ENCODE assay signal across 8 cellular contexts in the genomic region with DNA sequence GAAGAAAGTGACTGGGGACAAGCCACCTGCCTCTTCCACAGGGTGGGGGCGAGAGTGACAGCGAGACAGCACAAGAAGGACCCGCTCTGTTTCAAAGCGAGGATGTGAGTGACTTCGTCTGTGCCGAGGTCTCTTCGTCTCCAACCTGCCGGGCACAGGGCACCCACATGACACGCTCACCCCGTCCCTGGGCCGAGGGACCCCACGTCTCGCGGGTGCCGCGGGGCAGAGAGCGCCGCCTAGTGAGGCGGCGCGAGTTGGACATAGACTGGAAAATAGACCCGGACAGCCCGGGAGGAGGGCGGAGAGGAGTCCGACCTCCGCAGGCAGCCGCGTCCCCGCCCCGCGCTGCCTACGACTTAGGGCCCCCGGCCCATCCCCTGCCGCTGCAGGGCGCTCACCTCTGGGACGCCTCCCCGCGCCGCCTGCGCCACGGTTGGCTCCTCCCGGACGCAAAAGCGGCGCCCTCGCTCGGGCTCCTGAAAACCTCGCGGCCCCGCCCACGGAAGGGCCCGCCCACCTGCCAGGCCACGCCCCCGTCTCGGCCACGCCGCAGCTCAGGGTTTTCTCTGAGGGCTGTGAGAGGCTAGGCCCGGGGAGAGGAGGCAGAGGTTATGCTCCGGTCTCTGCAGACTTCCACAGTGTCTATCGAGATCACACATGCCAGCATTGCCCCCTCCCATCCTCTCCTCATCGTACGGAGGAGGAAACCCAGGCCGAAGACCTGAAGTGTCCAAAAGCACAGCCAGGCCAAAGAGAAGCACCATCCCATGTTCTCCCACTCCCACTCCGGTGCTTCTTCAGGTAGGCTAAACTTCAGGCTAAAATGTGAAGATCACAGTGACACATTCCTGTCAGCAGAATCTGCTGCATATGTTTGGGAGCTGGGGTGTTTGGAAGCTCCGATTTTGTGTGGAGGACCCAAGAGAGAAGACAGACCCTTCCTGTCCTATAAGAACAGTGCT. TPM values are rescaled to one million over a fixed set of nuclear protein-coding genes. Genes with fewer than 3 reads are reported as not detected.
DNase-seq lines count a peak whose midpoint lies in the region; ATAC-seq and TF ChIP-seq lines count a peak whose summit lies in the region.

TSS of gene TLR5 (minus strand) at position 454 of the 965 bp plus-strand sequence. CDS start 30,217 bp downstream, outside the sequence.

- H3K9me2 ChIP-seq in SU-DHL-6 (replicated peaks; ENCODE audit: insufficient read depth, low read length) = no peaks in the 10 kb centered on the region

- peak within 1 kb of the TSS; percentile 23; the same call in 1 of the 2 replicates for H3K9ac ChIP-seq in SU-DHL-6 (ENCODE audit: low read length)

- H3K36me3 ChIP-seq in SU-DHL-6 (ENCODE audit: low read length) (no peaks in the 10 kb centered on the region), left ventricle myocardium inferior (no peaks in the 10 kb centered on the region), urinary bladder (ENCODE audit: insufficient read depth) (no peaks in the 10 kb centered on the region)

- peak within 1 kb of the TSS; percentile 35 for H2AFZ ChIP-seq in SU-DHL-6 (ENCODE audit: low read depth, low read length, severe bottlenecking)

- no peak within 1 kb of the TSS for H3K27ac ChIP-seq in SU-DHL-6 (ENCODE audit: low read depth, low read length)
- peak within 1 kb of the TSS; percentile 42 for H3K27ac ChIP-seq in left ventricle myocardium inferior (replicated peaks)
- no peak within 1 kb of the TSS for H3K27ac ChIP-seq in urinary bladder (ENCODE audit: low read depth)

- peak within 1 kb of the TSS; percentile 44 for H3K4me2 ChIP-seq in SU-DHL-6 (ENCODE audit: low read depth, low read length, poor library complexity, severe bottlenecking)

- H3K9me3 Mint-ChIP-seq in HFFc6 (no peaks in the 10 kb centered on the region), progenitor cell of endocrine pancreas (ENCODE audit: low read depth) (peaks cover 13% of the 10 kb centered on the region)
- H3K9me3 Mint-ChIP-seq in activated naive CD8-positive, alpha-beta T cell treated with anti-CD3 and anti-CD28 coated beads, Interleukin-2, amount 10 ng/mL, durations not matched to agents 7 days and 5 days = peaks cover 6% of the 10 kb centered on the region

- peak; percentile 91 for ATAC-seq in activated naive CD8-positive, alpha-beta T cell treated with anti-CD3 and anti-CD28 coated beads, Interleukin-2, amount 10 ng/mL, durations not matched to agents 7 days and 5 days (ENCODE audit: low read depth)

- H3K4me1 Mint-ChIP-seq in HFFc6 (ENCODE audit: low read depth) (no peaks in the 10 kb centered on the region; the same call in 1 of the 2 replicates), progenitor cell of endocrine pancreas (ENCODE audit: low read depth) (peaks cover 20% of the 10 kb centered on the region)
- H3K4me1 Mint-ChIP-seq in activated naive CD8-positive, alpha-beta T cell treated with anti-CD3 and anti-CD28 coated beads, Interleukin-2, amount 10 ng/mL, durations not matched to agents 7 days and 5 days = peaks cover 7% of the 10 kb centered on the region

- intact Hi-C loops in left ventricle myocardium inferior (cut with micrococcal nuclease) = no loop called here

- CTCF ChIA-PET in GM10248 (lab: Yijun Ruan, JAX) = interaction anchor here (1.0 to 4.0 kb wide), 3 partner anchors 9 to 541 kb away, joined by 3 to 35 read pairs (median 3); no protein-coding TSS in a partner anchor

- H3K9me3 ChIP-seq in SU-DHL-6 (ENCODE audit: insufficient read depth, low read length) (no peaks in the 10 kb centered on the region), left ventricle myocardium inferior (replicated peaks) (peaks cover 14% of the 10 kb centered on the region)

- DNase-seq in GM10248 (ENCODE audit: extremely low spot score) (peak; percentile 87), HFFc6 (no peak), NAMALWA (ENCODE audit: low spot score) (peak; percentile 66), left ventricle myocardium inferior (peak; percentile 90), progenitor cell of endocrine pancreas (ENCODE audit: low spot score, unreplicated experiment) (peak; percentile 74)
- peak; percentile 94 for DNase-seq in activated naive CD8-positive, alpha-beta T cell treated with anti-CD3 and anti-CD28 coated beads, Interleukin-2, amount 10 ng/mL, durations not matched to agents 7 days and 5 days

- POLR2A ChIA-PET in GM10248 (lab: Yijun Ruan, JAX) = no interaction called here
- POLR2A ChIA-PET in activated naive CD8-positive, alpha-beta T cell treated with anti-CD3 and anti-CD28 coated beads, Interleukin-2, amount 10 ng/mL, durations not matched to agents 7 days and 5 days (lab: Charles Lee) = interaction anchor here (1.0 to 1.5 kb wide), 2 partner anchors 9 to 221 kb away, joined by 3 read pairs; partner anchors contain the start of gene SUSD4

- no peaks in the 10 kb centered on the region for H4K20me1 ChIP-seq in SU-DHL-6 (ENCODE audit: low read depth, low read length)

- 7% methylated on average over 65 of the region's 65 CpGs for WGBS in urinary bladder

- no peaks in the 10 kb centered on the region for H3K27me3 ChIP-seq in SU-DHL-6 (ENCODE audit: low read length)
- H3K27me3 ChIP-seq in left ventricle myocardium inferior (ENCODE audit: low read depth) = no peaks in the 10 kb centered on the region

- TF ChIP-seq CTCF in GM10248 (IDR thresholded peaks at IDR 0.05; ENCODE audit: control extremely low read depth, extremely low read depth, low read depth, missing control alignments) = peak; percentile 15
- peak; percentile 75 for TF ChIP-seq CTCF in HFFc6 (IDR thresholded peaks at IDR 0.05)
- TF ChIP-seq CTCF in SU-DHL-6 (IDR thresholded peaks at IDR 0.05; ENCODE audit: insufficient read depth, low read length, poor library complexity, severe bottlenecking) = peak; percentile 71
- peak; percentile 74 for TF ChIP-seq CTCF in left ventricle myocardium inferior (IDR thresholded peaks at IDR 0.05; ENCODE audit: borderline replicate concordance)
- peak; percentile 77 for TF ChIP-seq CTCF in progenitor cell of endocrine pancreas (IDR thresholded peaks at IDR 0.05; ENCODE audit: unreplicated experiment)

- H3K4me3 Mint-ChIP-seq in HFFc6 (peak within 1 kb of the TSS; percentile 64), progenitor cell of endocrine pancreas (ENCODE audit: low read depth) (peak within 1 kb of the TSS; percentile 64)
- H3K4me3 Mint-ChIP-seq in activated naive CD8-positive, alpha-beta T cell treated with anti-CD3 and anti-CD28 coated beads, Interleukin-2, amount 10 ng/mL, durations not matched to agents 7 days and 5 days = peak within 1 kb of the TSS; percentile 71

- peaks cover 30% of the 10 kb centered on the region for H3K4me1 ChIP-seq in left ventricle myocardium inferior
- no peaks in the 10 kb centered on the region for H3K4me1 ChIP-seq in urinary bladder (ENCODE audit: insufficient read depth)

- no peak within 1 kb of the TSS for H3K27ac Mint-ChIP-seq in HFFc6
- H3K27ac Mint-ChIP-seq in activated naive CD8-positive, alpha-beta T cell treated with anti-CD3 and anti-CD28 coated beads, Interleukin-2, amount 10 ng/mL, durations not matched to agents 7 days and 5 days = peak within 1 kb of the TSS; percentile 58
- H3K27ac Mint-ChIP-seq in progenitor cell of endocrine pancreas = peak within 1 kb of the TSS; percentile 88

- H3K79me2 ChIP-seq in SU-DHL-6 (ENCODE audit: insufficient read depth, low read length) = no peaks in the 10 kb centered on the region

- H3F3A ChIP-seq in SU-DHL-6 (ENCODE audit: insufficient read depth) = no peaks in the 10 kb centered on the region

- H3K36me3 Mint-ChIP-seq in HFFc6 (ENCODE audit: low read depth) = no peaks in the 10 kb centered on the region
- H3K36me3 Mint-ChIP-seq in activated naive CD8-positive, alpha-beta T cell treated with anti-CD3 and anti-CD28 coated beads, Interleukin-2, amount 10 ng/mL, durations not matched to agents 7 days and 5 days = no peaks in the 10 kb centered on the region
- peaks cover 2% of the 10 kb centered on the region for H3K36me3 Mint-ChIP-seq in progenitor cell of endocrine pancreas (ENCODE audit: insufficient read depth)

- H3K27me3 Mint-ChIP-seq in HFFc6 (ENCODE audit: insufficient read depth) = peaks cover 18% of the 10 kb centered on the region
- peaks cover 6% of the 10 kb centered on the region for H3K27me3 Mint-ChIP-seq in activated naive CD8-positive, alpha-beta T cell treated with anti-CD3 and anti-CD28 coated beads, Interleukin-2, amount 10 ng/mL, durations not matched to agents 7 days and 5 days
- peaks cover 14% of the 10 kb centered on the region for H3K27me3 Mint-ChIP-seq in progenitor cell of endocrine pancreas

- H3K4me3 ChIP-seq in SU-DHL-6 (ENCODE audit: insufficient read depth, low read length, poor library complexity, severe bottlenecking) (peak within 1 kb of the TSS; percentile 45), left ventricle myocardium inferior (peak within 1 kb of the TSS; percentile 74), urinary bladder (ENCODE audit: low read depth, low read length) (peak within 1 kb of the TSS; percentile 50)

RNA-seq across cellular contexts. Expression of gene TLR5, which starts in this region (rescaled TPM):
- total RNA-seq in HFFc6 (2021; fragmentation: NEBNext Ultra II Directional; extraction: Animal tissue kit (Norgen Biotek cat#: 25700)) = under 1 TPM in 1 of 6 experiments, not detected in 5; 0.16 TPM
- 1 to 10 TPM in 1 of 2 experiments, under 1 TPM in 1; 0.28 to 1.8 TPM for total RNA-seq in activated naive CD8-positive, alpha-beta T cell treated with anti-CD3 and anti-CD28 coated beads, Interleukin-2, amount 10 ng/mL, durations not matched to agents 7 days and 5 days
- total RNA-seq in left ventricle myocardium inferior = 2.3 TPM
- 3.2 and 3.9 TPM in 2 replicates for total RNA-seq in progenitor cell of endocrine pancreas
- 5.7 TPM for total RNA-seq in urinary bladder
- 3.7 TPM for polyA plus RNA-seq in urinary bladder

Comparison
In these comparisons a context has a peak if more than half of its experiments do, and no peak if none do; other contexts are left out.
1. CTCF ChIP-seq: peak in every context shown above with its lines; median percentile 77 in progenitor cell of endocrine pancreas; 75 in HFFc6; 74 in left ventricle myocardium inferior; 71 in SU-DHL-6; 15 in GM10248.